In genomic region chr19:13208964-13209796, GRCh38 we compare ENCODE assay signal across 9 cellular contexts. TPM values are rescaled to one million over a fixed set of nuclear protein-coding genes. Genes with fewer than 3 reads are reported as not detected.
DNase-seq lines count a peak whose midpoint lies in the region; ATAC-seq and TF ChIP-seq lines count a peak whose summit lies in the region.
"Had no signal": no experiment of that assay in that cellular context is flagged by ENCODE, and none has a peak within 500 bp of the region (broad histone marks: within the 10 kb centered on the region; RNA-seq: fewer than 3 reads in every experiment).

No MANE protein-coding gene starts in this region.

- no peaks in the 10 kb centered on the region for H3K9me3 ChIP-seq in adipocyte (ENCODE audit: control insufficient read depth, low read length)
- no peaks in the 10 kb centered on the region for H3K9me3 ChIP-seq in osteoblast (ENCODE audit: low read depth, low read length)

- TF ChIP-seq CTCF in GM23338 (conservative IDR thresholded peaks at IDR 0.05; ENCODE audit: low read depth in 2 of 2) (no peak), osteoblast (IDR thresholded peaks at IDR 0.05; ENCODE audit: extremely low read depth, low read depth, low read length) (no peak)

- H3K4me3 Mint-ChIP-seq in GM23338 = no peak overlapping the region

- peaks cover 7% of the 10 kb centered on the region; the same call in 1 of the 2 replicates for H3K4me1 ChIP-seq in GM23338 (ENCODE audit: insufficient read depth)
- H3K4me1 ChIP-seq in adipocyte (ENCODE audit: control insufficient read depth, insufficient read depth, low read length) = peaks cover 2% of the 10 kb centered on the region
- no peaks in the 10 kb centered on the region for H3K4me1 ChIP-seq in osteoblast (ENCODE audit: insufficient read depth, low read length)

- H3K4me3 ChIP-seq in GM08714 (ENCODE audit: low read length) (peak overlapping the region; percentile 59; the same call in 1 of the 2 replicates), GM23338 (0 out of 2 replicates have a peak overlapping the region, but pooled peaks have one; percentile 17), adipocyte (ENCODE audit: low read length) (no peak overlapping the region), osteoblast (ENCODE audit: insufficient read depth, low read length) (no peak overlapping the region)

- DNase-seq in GM23338 (ENCODE audit: low spot score) (peak; percentile 56), adipocyte (ENCODE audit: low read depth) (no peak), osteoblast (ENCODE audit: insufficient read length, low spot score, missing footprints) (peak; percentile 92), NCI-H526 treated with DMSO at 0.1 percent for 48 hours (lab: John Stamatoyannopoulos, UW) (no peak), superior temporal gyrus (ENCODE audit: extremely low spot score) (no peak), H4 (ENCODE audit: low spot score) (no peak)
- DNase-seq: NCI-H345 had no signal

- H2AFZ ChIP-seq in GM23338 = peak overlapping the region; percentile 52; the same call in 1 of the 2 replicates
- no peak overlapping the region for H2AFZ ChIP-seq in osteoblast (ENCODE audit: low read length)

- H3K36me3 Mint-ChIP-seq in GM23338 (ENCODE audit: low read depth) = peaks cover 7% of the 10 kb centered on the region; the same call in 1 of the 3 replicates

- H3K36me3 ChIP-seq in GM23338 (ENCODE audit: insufficient read depth) (no peaks in the 10 kb centered on the region), adipocyte (ENCODE audit: control insufficient read depth, insufficient read depth, low read length, severe bottlenecking) (no peaks in the 10 kb centered on the region), osteoblast (ENCODE audit: insufficient read depth, low read length) (no peaks in the 10 kb centered on the region)

- H3K4me2 ChIP-seq in GM23338 (peak overlapping the region; percentile 48; the same call in 1 of the 2 replicates), osteoblast (ENCODE audit: insufficient read depth, low read length) (no peak overlapping the region)

- H3K27me3 ChIP-seq in GM23338 (ENCODE audit: insufficient read depth) = no peaks in the 10 kb centered on the region
- no peaks in the 10 kb centered on the region for H3K27me3 ChIP-seq in adipocyte (replicated peaks; ENCODE audit: control insufficient read depth, insufficient read depth, low read length)
- H3K27me3 ChIP-seq in osteoblast (ENCODE audit: insufficient read depth, low read length) = no peaks in the 10 kb centered on the region

- H4K20me1 ChIP-seq in GM23338 (replicated peaks; ENCODE audit: insufficient read depth) = no peaks in the 10 kb centered on the region
- no peaks in the 10 kb centered on the region for H4K20me1 ChIP-seq in osteoblast (ENCODE audit: insufficient read depth, low read length)

- H3K9me2 ChIP-seq in GM23338 (ENCODE audit: insufficient read depth) = no peaks in the 10 kb centered on the region

- H3K9me3 Mint-ChIP-seq in GM23338 = no peaks in the 10 kb centered on the region; the same call in 2 of the 3 replicates

- H3K27ac ChIP-seq in GM23338 (ENCODE audit: low read depth) (no peak overlapping the region), osteoblast (ENCODE audit: low read depth, low read length) (no peak overlapping the region)

- peaks cover 11% of the 10 kb centered on the region for H3K4me1 Mint-ChIP-seq in GM23338

- no peaks in the 10 kb centered on the region; the same call in 1 of the 2 replicates for H3F3A ChIP-seq in GM23338 (replicated peaks; ENCODE audit: low read depth)

- H3K27me3 Mint-ChIP-seq in GM23338 (ENCODE audit: insufficient read depth, low read depth, poor library complexity) = peaks cover 22% of the 10 kb centered on the region

- ATAC-seq in GM23338 = peak; percentile 63
- ATAC-seq: SK-N-SH treated with all-trans-retinoic acid at 6 μM for 48 hours had no signal

- H3K27ac Mint-ChIP-seq in GM23338 = no peak overlapping the region

- peak overlapping the region; percentile 83 for H3K9ac ChIP-seq in adipocyte (ENCODE audit: low read length)

- no peaks in the 10 kb centered on the region for H3K79me2 ChIP-seq in GM23338 (replicated peaks; ENCODE audit: insufficient read depth)
- H3K79me2 ChIP-seq in osteoblast (ENCODE audit: insufficient read depth, low read length) = no peaks in the 10 kb centered on the region

TF ChIP-seq in GM23338, 12 proteins besides CTCF, POLR2A, EP300 and RAD21:
- TF ChIP-seq POLR2AphosphoS5 (IDR thresholded peaks at IDR 0.05; ENCODE audit: low read depth) (peak; percentile 16; the same call in 1 of the 2 replicates), CREB1 (CRISPR knock-in tag; IDR thresholded peaks at IDR 0.05; ENCODE audit: low read depth) (no peak), ZNF331 (CRISPR knock-in tag; IDR thresholded peaks at IDR 0.05; ENCODE audit: low read depth) (no peak), ZNF462 (CRISPR knock-in tag; IDR thresholded peaks at IDR 0.05) (no peak), ETS1 (IDR thresholded peaks at IDR 0.05) (no peak)

RNA-seq across cellular contexts. Expression of gene IER2, which starts 59.0 kb away (rescaled TPM):
- 99.1 and 124 TPM in 2 replicates for total RNA-seq in GM23338 (2014; rRNA removed; shearing (Covaris generic))
- polyA plus RNA-seq in GM23338 (2016; fragmentation: Nextera tagmentation; extraction: Ambion mirVana) = 191 and 200 TPM in 2 replicates
- 14.8 and 15.9 TPM in 2 replicates for total RNA-seq in osteoblast
- total RNA-seq in H4 (2014; rRNA removed; shearing (Covaris generic)) = 6.4 and 14.6 TPM in 2 replicates

RNA-seq across cellular contexts. Expression of gene STX10, which starts 59.0 kb away (rescaled TPM):
- total RNA-seq in GM23338 (2014; rRNA removed; shearing (Covaris generic)) = 55.9 and 58.3 TPM in 2 replicates
- 42.8 and 44.0 TPM in 2 replicates for polyA plus RNA-seq in GM23338 (2016; fragmentation: Nextera tagmentation; extraction: Ambion mirVana)
- total RNA-seq in osteoblast = 78.4 and 81.1 TPM in 2 replicates
- total RNA-seq in H4 (2014; rRNA removed; shearing (Covaris generic)) = 68.5 and 94.4 TPM in 2 replicates

Comparison
In these comparisons a context has a peak if more than half of its experiments do, and no peak if none do; other contexts are left out.
1. H3K4me3 ChIP-seq: peak in GM08714 (single experiment) and GM23338 (single experiment); none in adipocyte (single experiment) and osteoblast (single experiment).
2. DNase-seq: peak in GM23338 (single experiment) and osteoblast (single experiment); none in adipocyte (single experiment), NCI-H526 treated with DMSO at 0.1 percent for 48 hours (single experiment), superior temporal gyrus (single experiment) and H4 (single experiment).